Comparison of ENCODE assay signal across 32 cellular contexts in the genomic region with DNA sequence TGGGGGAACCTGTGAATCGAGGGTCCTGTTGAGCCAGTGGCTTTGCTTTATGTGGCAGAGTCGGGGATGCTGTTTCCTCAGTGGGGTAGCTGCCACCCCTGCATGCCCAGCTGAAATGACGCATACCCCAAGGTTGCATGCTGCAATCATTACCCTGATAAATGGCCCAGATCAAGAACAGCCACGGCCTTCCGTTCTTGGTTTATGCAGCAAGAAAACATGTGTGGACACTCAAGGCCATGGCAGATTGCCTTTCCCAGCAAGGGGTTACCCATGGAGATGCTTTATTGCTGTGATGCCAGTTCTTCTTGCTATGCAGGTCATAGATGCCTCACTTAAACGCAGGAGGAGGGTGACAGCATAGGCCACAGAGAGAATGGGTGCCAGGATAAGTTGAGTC.
"Had no signal": no experiment of that assay in that cellular context is flagged by ENCODE, and none has a peak within 500 bp of the region (broad histone marks: within the 10 kb centered on the region; RNA-seq: fewer than 3 reads in every experiment).

No MANE protein-coding gene starts in this region.

- H3K9me3 Mint-ChIP-seq: activated CD4-positive, alpha-beta memory T cell treated with anti-CD3 and anti-CD28 coated beads, Interleukin-2, amount 10 ng/mL, durations not matched to agents 7 days and 5 days; activated CD4-positive, alpha-beta T cell treated with anti-CD3 and anti-CD28 coated beads, Interleukin-2, amount 10 ng/mL, durations not matched to agents 7 days and 5 days; activated T-cell treated with anti-CD3 and anti-CD28 coated beads, Interleukin-2, amount 50 U/mL, for 24 hours; activated T-helper 17 cell treated with anti-CD3 and anti-CD28 coated beads, Interleukin-2, amount 50 U/mL, for 72 hours; brain; dendritic cell treated with granulocyte-macrophage colony-stimulating factor and Interleukin-4, amounts not matched to agents 40 ng/mL and 50 ng/mL, for 4 days; effector memory CD8-positive, alpha-beta T cell had no signal

- H3K27me3 Mint-ChIP-seq: activated CD4-positive, alpha-beta memory T cell treated with anti-CD3 and anti-CD28 coated beads, Interleukin-2, amount 10 ng/mL, durations not matched to agents 7 days and 5 days; activated CD4-positive, alpha-beta T cell treated with anti-CD3 and anti-CD28 coated beads for 36 hours; activated CD4-positive, alpha-beta T cell treated with anti-CD3 and anti-CD28 coated beads, Interleukin-2, amount 10 ng/mL, durations not matched to agents 7 days and 5 days; activated naive CD8-positive, alpha-beta T cell; activated T-cell treated with anti-CD3 and anti-CD28 coated beads, Interleukin-2, amount 50 U/mL, for 24 hours; activated T-helper 17 cell treated with anti-CD3 and anti-CD28 coated beads, Interleukin-2, amount 50 U/mL, for 72 hours; brain; dendritic cell treated with granulocyte-macrophage colony-stimulating factor and Interleukin-4, amounts not matched to agents 40 ng/mL and 50 ng/mL, for 4 days; effector memory CD8-positive, alpha-beta T cell had no signal

- H3K4me3 ChIP-seq: ascending aorta, breast epithelium, cardiac muscle cell, coronary artery, dorsolateral prefrontal cortex, esophagus squamous epithelium, gastroesophageal sphincter, heart right ventricle, hepatocyte had no signal

- ATAC-seq: activated CD4-positive, alpha-beta T cell treated with anti-CD3 and anti-CD28 coated beads for 36 hours; activated T-helper 17 cell treated with anti-CD3 and anti-CD28 coated beads, Interleukin-2, amount 50 U/mL, for 72 hours; effector memory CD8-positive, alpha-beta T cell; gastroesophageal sphincter; heart right ventricle had no signal

- H3K9me3 ChIP-seq: ascending aorta, breast epithelium, esophagus squamous epithelium, gastroesophageal sphincter, heart right ventricle had no signal

- H3K36me3 ChIP-seq: breast epithelium had no signal

- H3K27ac Mint-ChIP-seq: activated CD4-positive, alpha-beta memory T cell treated with anti-CD3 and anti-CD28 coated beads, Interleukin-2, amount 10 ng/mL, durations not matched to agents 7 days and 5 days; activated CD4-positive, alpha-beta T cell treated with anti-CD3 and anti-CD28 coated beads for 36 hours; activated CD4-positive, alpha-beta T cell treated with anti-CD3 and anti-CD28 coated beads, Interleukin-2, amount 10 ng/mL, durations not matched to agents 7 days and 5 days; activated naive CD8-positive, alpha-beta T cell; dendritic cell treated with granulocyte-macrophage colony-stimulating factor and Interleukin-4, amounts not matched to agents 40 ng/mL and 50 ng/mL, for 4 days; effector memory CD8-positive, alpha-beta T cell had no signal

- H3K4me2 ChIP-seq: hepatocyte had no signal

- H3K27ac ChIP-seq: ascending aorta, breast epithelium, cardiac muscle cell, coronary artery, esophagus squamous epithelium, gastroesophageal sphincter, heart right ventricle, hepatocyte had no signal

- H3K27me3 ChIP-seq: ascending aorta, breast epithelium, cardiac muscle cell, dorsolateral prefrontal cortex, esophagus squamous epithelium, gastroesophageal sphincter, heart right ventricle, hepatocyte had no signal

- H3K4me1 ChIP-seq: ascending aorta, breast epithelium, esophagus squamous epithelium, gastroesophageal sphincter, heart right ventricle had no signal

- H3K4me3 Mint-ChIP-seq: activated CD4-positive, alpha-beta memory T cell treated with anti-CD3 and anti-CD28 coated beads, Interleukin-2, amount 10 ng/mL, durations not matched to agents 7 days and 5 days; activated CD4-positive, alpha-beta T cell treated with anti-CD3 and anti-CD28 coated beads for 36 hours; activated CD4-positive, alpha-beta T cell treated with anti-CD3 and anti-CD28 coated beads, Interleukin-2, amount 10 ng/mL, durations not matched to agents 7 days and 5 days; activated naive CD8-positive, alpha-beta T cell; activated T-cell treated with anti-CD3 and anti-CD28 coated beads, Interleukin-2, amount 50 U/mL, for 24 hours; activated T-helper 17 cell treated with anti-CD3 and anti-CD28 coated beads, Interleukin-2, amount 50 U/mL, for 72 hours; brain; dendritic cell treated with granulocyte-macrophage colony-stimulating factor and Interleukin-4, amounts not matched to agents 40 ng/mL and 50 ng/mL, for 4 days; effector memory CD8-positive, alpha-beta T cell had no signal

- DNase-seq: activated CD4-positive, alpha-beta memory T cell treated with anti-CD3 and anti-CD28 coated beads, Interleukin-2, amount 10 ng/mL, durations not matched to agents 7 days and 5 days; activated CD4-positive, alpha-beta T cell treated with anti-CD3 and anti-CD28 coated beads for 36 hours; activated CD4-positive, alpha-beta T cell treated with anti-CD3 and anti-CD28 coated beads, Interleukin-2, amount 10 ng/mL, durations not matched to agents 7 days and 5 days; activated CD4-positive, alpha-beta T cell treated with anti-CD3 and anti-CD28 coated beads, Interleukin-2, amount 50 U/mL, for 4 hours; activated CD4-positive, CD25-positive, alpha-beta regulatory T cell; activated CD4-positive, CD25-positive, alpha-beta regulatory T cell treated with anti-CD3 and anti-CD28 coated beads, Interleukin-2, amount 50 U/mL, for 72 hours; activated CD8-positive, alpha-beta memory T cell treated with anti-CD3 and anti-CD28 coated beads, Interleukin-2, amount 50 U/mL, for 48 hours; activated effector memory CD4-positive, alpha-beta T cell treated with Interleukin-2 at 50 U/mL for 16 hours; activated gamma-delta T cell treated with Interleukin-2 at 50 U/mL for 16 hours; activated naive CD4-positive, alpha-beta T cell treated with anti-CD3 and anti-CD28 coated beads, Interleukin-2, amount 50 U/mL, for 16 hours; activated naive CD4-positive, alpha-beta T cell treated with Interleukin-2 at 50 U/mL for 16 hours; activated T-cell treated with anti-CD3 and anti-CD28 coated beads for 4 hours; activated T-cell treated with anti-CD3 and anti-CD28 coated beads, Interleukin-2, amount 50 U/mL, for 24 hours; central memory CD4-positive, alpha-beta T cell; cerebellar nuclear complex; dorsolateral prefrontal cortex; effector memory CD8-positive, alpha-beta T cell; erythroblast; esophagus squamous epithelium; foreskin melanocyte; heart right ventricle; T-helper 2 cell had no signal
